In the genomic region with DNA sequence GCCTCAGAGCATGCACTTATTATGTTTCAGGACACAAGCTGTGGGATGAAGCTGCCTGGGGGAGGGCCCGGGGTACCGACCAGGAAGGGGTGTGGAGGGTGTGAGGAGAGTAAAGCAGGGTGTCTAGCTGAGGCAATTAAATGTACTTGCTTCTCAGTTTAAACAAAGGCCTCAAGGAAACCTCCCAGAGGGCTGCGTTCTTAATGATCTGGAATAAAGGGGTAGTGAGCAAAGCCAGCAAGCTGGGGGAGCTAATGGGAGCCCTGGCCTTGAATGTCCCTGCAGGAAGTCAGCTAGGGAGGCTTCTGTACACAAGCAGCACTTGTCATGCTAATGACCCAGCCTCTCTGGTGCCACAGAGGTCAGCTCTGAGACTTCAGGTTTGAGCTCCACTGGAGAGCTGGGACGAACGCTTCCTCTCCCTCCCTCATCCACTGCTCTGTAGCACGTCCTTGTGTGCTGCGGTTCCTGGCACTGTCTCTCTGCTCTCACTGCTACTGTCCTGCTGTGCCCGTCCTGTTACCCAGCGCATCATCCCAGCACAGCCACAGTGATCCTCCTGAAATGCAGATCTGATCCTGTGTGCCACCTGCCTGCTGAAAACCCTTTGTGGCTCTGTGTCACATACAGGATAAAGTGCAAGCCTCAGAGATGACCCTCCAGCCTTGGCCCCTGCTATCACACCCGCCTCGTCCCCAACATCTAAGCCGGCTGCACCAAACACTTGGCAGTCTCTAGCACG, we compare ENCODE assay signal across 9 cellular contexts.
DNase-seq lines count a peak whose midpoint lies in the region; ATAC-seq and TF ChIP-seq lines count a peak whose summit lies in the region.
"Had no signal": no experiment of that assay in that cellular context is flagged by ENCODE, and none has a peak within 500 bp of the region (broad histone marks: within the 10 kb centered on the region; RNA-seq: fewer than 3 reads in every experiment).

No MANE protein-coding gene starts in this region.

- H3K27ac Mint-ChIP-seq in GM23338 (no peak overlapping the region), neural crest cell (ENCODE audit: unreplicated experiment) (peak overlapping the region; percentile 25)
- H3K27ac Mint-ChIP-seq in stimulated activated naive B cell treated with anti-CD40 and anti-IgM and Interleukin-4, amounts not matched to agents 10 μg/mL and 1 μg/mL and 100 μg/mL, for 72 hours = no peak overlapping the region
- no peak overlapping the region for H3K27ac Mint-ChIP-seq in CD8-positive, alpha-beta memory T cell
- H3K27ac Mint-ChIP-seq: activated T-helper 17 cell treated with anti-CD3 and anti-CD28 coated beads, Interleukin-2, amount 50 U/mL, for 72 hours had no signal

- DNase-seq in GM23338 (ENCODE audit: low spot score) (peak; percentile 98), NCI-H510A (lab: John Stamatoyannopoulos, UW) (peak; percentile 81), left ventricle myocardium superior (peak; percentile 50), neural crest cell (ENCODE audit: low read depth, low spot score) (peak; percentile 46)
- no peak for DNase-seq in activated CD4-positive, CD25-positive, alpha-beta regulatory T cell treated with anti-CD3 and anti-CD28 coated beads, Interleukin-2, amount 50 U/mL, for 72 hours
- no peak for DNase-seq in stimulated activated naive B cell treated with anti-CD40 and anti-IgM and Interleukin-4, amounts not matched to agents 10 μg/mL and 1 μg/mL and 100 μg/mL, for 72 hours
- DNase-seq in CD8-positive, alpha-beta memory T cell = no peak

- peaks cover 57% of the 10 kb centered on the region for H3K27me3 ChIP-seq in GM23338 (ENCODE audit: insufficient read depth)
- no peaks in the 10 kb centered on the region for H3K27me3 ChIP-seq in CD8-positive, alpha-beta memory T cell (ENCODE audit: insufficient read depth, low read length, poor library complexity, severe bottlenecking)

- no peak overlapping the region for H2AFZ ChIP-seq in GM23338

- H3K4me3 ChIP-seq in GM23338 = peak overlapping the region; percentile 34
- no peak overlapping the region for H3K4me3 ChIP-seq in CD8-positive, alpha-beta memory T cell (ENCODE audit: low read length)

- H3K9me3 ChIP-seq in CD8-positive, alpha-beta memory T cell (ENCODE audit: low read length) = no peaks in the 10 kb centered on the region

- peaks cover 15% of the 10 kb centered on the region; the same call in 1 of the 2 replicates for H3F3A ChIP-seq in GM23338 (replicated peaks; ENCODE audit: low read depth)

- H3K4me3 Mint-ChIP-seq in GM23338 (peak overlapping the region; percentile 51), neural crest cell (peak overlapping the region; percentile 50)
- H3K4me3 Mint-ChIP-seq in stimulated activated naive B cell treated with anti-CD40 and anti-IgM and Interleukin-4, amounts not matched to agents 10 μg/mL and 1 μg/mL and 100 μg/mL, for 72 hours = no peak overlapping the region
- H3K4me3 Mint-ChIP-seq in CD8-positive, alpha-beta memory T cell = no peak overlapping the region
- H3K4me3 Mint-ChIP-seq: activated T-helper 17 cell treated with anti-CD3 and anti-CD28 coated beads, Interleukin-2, amount 50 U/mL, for 72 hours had no signal

- peaks cover 10% of the 10 kb centered on the region; the same call in 1 of the 2 replicates for H3K79me2 ChIP-seq in GM23338 (replicated peaks; ENCODE audit: insufficient read depth)

- 0 out of 2 replicates have a peak overlapping the region, but pooled peaks have one; percentile 35 for H3K27ac ChIP-seq in GM23338 (ENCODE audit: low read depth)
- no peak overlapping the region for H3K27ac ChIP-seq in CD8-positive, alpha-beta memory T cell (ENCODE audit: low read depth, low read length)

- peaks cover 61% of the 10 kb centered on the region for H4K20me1 ChIP-seq in GM23338 (replicated peaks; ENCODE audit: insufficient read depth)

- H3K9me2 ChIP-seq in GM23338 (ENCODE audit: insufficient read depth) = no peaks in the 10 kb centered on the region

- no peaks in the 10 kb centered on the region for H3K9me3 Mint-ChIP-seq in GM23338
- H3K9me3 Mint-ChIP-seq in neural crest cell = no peaks in the 10 kb centered on the region
- no peaks in the 10 kb centered on the region for H3K9me3 Mint-ChIP-seq in stimulated activated naive B cell treated with anti-CD40 and anti-IgM and Interleukin-4, amounts not matched to agents 10 μg/mL and 1 μg/mL and 100 μg/mL, for 72 hours
- H3K9me3 Mint-ChIP-seq in CD8-positive, alpha-beta memory T cell = no peaks in the 10 kb centered on the region
- H3K9me3 Mint-ChIP-seq: activated T-helper 17 cell treated with anti-CD3 and anti-CD28 coated beads, Interleukin-2, amount 50 U/mL, for 72 hours had no signal

- ATAC-seq in GM23338 (peak; percentile 94), left ventricle myocardium superior (peak; percentile 88), GM18873 (IDR thresholded peaks at IDR 0.05; ENCODE audit: low FRiP score, unreplicated experiment) (no peak)
- ATAC-seq in stimulated activated naive B cell treated with anti-CD40 and anti-IgM and Interleukin-4, amounts not matched to agents 10 μg/mL and 1 μg/mL and 100 μg/mL, for 72 hours (replicated peaks) = no peak
- ATAC-seq: activated T-helper 17 cell treated with anti-CD3 and anti-CD28 coated beads, Interleukin-2, amount 50 U/mL, for 72 hours had no signal

- peaks cover 34% of the 10 kb centered on the region for H3K4me1 ChIP-seq in GM23338 (ENCODE audit: insufficient read depth)
- H3K4me1 ChIP-seq in CD8-positive, alpha-beta memory T cell (ENCODE audit: insufficient read depth, low read length) = no peaks in the 10 kb centered on the region

- peak overlapping the region; percentile 67 for H3K4me2 ChIP-seq in GM23338

- H3K27me3 Mint-ChIP-seq in GM23338 (ENCODE audit: insufficient read depth, low read depth, poor library complexity) (peaks cover 35% of the 10 kb centered on the region), neural crest cell (ENCODE audit: low read depth) (peaks cover 31% of the 10 kb centered on the region)
- peaks cover 0 to 22% of the 10 kb centered on the region in 2 donors for H3K27me3 Mint-ChIP-seq in stimulated activated naive B cell treated with anti-CD40 and anti-IgM and Interleukin-4, amounts not matched to agents 10 μg/mL and 1 μg/mL and 100 μg/mL, for 72 hours
- peaks cover 0 to 14% of the 10 kb centered on the region in 2 donors for H3K27me3 Mint-ChIP-seq in CD8-positive, alpha-beta memory T cell

- intact Hi-C loops in left ventricle myocardium superior (cut with micrococcal nuclease) = no loop called here

- peaks cover 7% of the 10 kb centered on the region; the same call in 2 of the 3 replicates for H3K36me3 Mint-ChIP-seq in GM23338 (ENCODE audit: low read depth)
- H3K36me3 Mint-ChIP-seq in neural crest cell (ENCODE audit: low read depth) = no peaks in the 10 kb centered on the region
- no peaks in the 10 kb centered on the region for H3K36me3 Mint-ChIP-seq in stimulated activated naive B cell treated with anti-CD40 and anti-IgM and Interleukin-4, amounts not matched to agents 10 μg/mL and 1 μg/mL and 100 μg/mL, for 72 hours
- no peaks in the 10 kb centered on the region for H3K36me3 Mint-ChIP-seq in CD8-positive, alpha-beta memory T cell

- H3K4me1 Mint-ChIP-seq in GM23338 = peaks cover 70% of the 10 kb centered on the region
- peaks cover 49% of the 10 kb centered on the region for H3K4me1 Mint-ChIP-seq in neural crest cell
- H3K4me1 Mint-ChIP-seq in stimulated activated naive B cell treated with anti-CD40 and anti-IgM and Interleukin-4, amounts not matched to agents 10 μg/mL and 1 μg/mL and 100 μg/mL, for 72 hours = peaks cover 0 to 6% of the 10 kb centered on the region in 2 donors
- no peaks in the 10 kb centered on the region for H3K4me1 Mint-ChIP-seq in CD8-positive, alpha-beta memory T cell
- H3K4me1 Mint-ChIP-seq: activated T-helper 17 cell treated with anti-CD3 and anti-CD28 coated beads, Interleukin-2, amount 50 U/mL, for 72 hours had no signal

- TF ChIP-seq CTCF in GM23338 (conservative IDR thresholded peaks at IDR 0.05; ENCODE audit: low read depth in 2 of 2) (peak in 1 of 2 experiments; percentile 9; a peak in 1 of 4 replicates), neural crest cell (conservative IDR thresholded peaks at IDR 0.05) (no peak)

- no peaks in the 10 kb centered on the region for H3K36me3 ChIP-seq in GM23338 (ENCODE audit: insufficient read depth)
- H3K36me3 ChIP-seq in CD8-positive, alpha-beta memory T cell (ENCODE audit: insufficient read depth, low read length) = no peaks in the 10 kb centered on the region

- CTCF ChIA-PET in CD8-positive, alpha-beta memory T cell (lab: Charles Lee) = no interaction called here

- POLR2A ChIA-PET in CD8-positive, alpha-beta memory T cell (lab: Charles Lee) = no interaction called here

TF ChIP-seq in GM23338, 12 proteins besides CTCF, POLR2A, EP300 and RAD21 (continues in another document):
- TF ChIP-seq STAT1 (IDR thresholded peaks at IDR 0.05; ENCODE audit: unreplicated experiment) = no peak
- TF ChIP-seq, protein P1, sequence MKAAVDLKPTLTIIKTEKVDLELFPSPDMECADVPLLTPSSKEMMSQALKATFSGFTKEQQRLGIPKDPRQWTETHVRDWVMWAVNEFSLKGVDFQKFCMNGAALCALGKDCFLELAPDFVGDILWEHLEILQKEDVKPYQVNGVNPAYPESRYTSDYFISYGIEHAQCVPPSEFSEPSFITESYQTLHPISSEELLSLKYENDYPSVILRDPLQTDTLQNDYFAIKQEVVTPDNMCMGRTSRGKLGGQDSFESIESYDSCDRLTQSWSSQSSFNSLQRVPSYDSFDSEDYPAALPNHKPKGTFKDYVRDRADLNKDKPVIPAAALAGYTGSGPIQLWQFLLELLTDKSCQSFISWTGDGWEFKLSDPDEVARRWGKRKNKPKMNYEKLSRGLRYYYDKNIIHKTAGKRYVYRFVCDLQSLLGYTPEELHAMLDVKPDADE (IDR thresholded peaks at IDR 0.05) = peak; percentile 50; the same call in 1 of the 2 replicates
- no peak for TF ChIP-seq EZH2phosphoT487 (IDR thresholded peaks at IDR 0.05; ENCODE audit: unreplicated experiment)
- peak; percentile 65 for TF ChIP-seq CREB1 (CRISPR knock-in tag; IDR thresholded peaks at IDR 0.05; ENCODE audit: low read depth)
- TF ChIP-seq EZH2 (IDR thresholded peaks at IDR 0.05; ENCODE audit: low read depth, unreplicated experiment) = no peak
- TF ChIP-seq POLR2AphosphoS5 (IDR thresholded peaks at IDR 0.05; ENCODE audit: low read depth) = peak; percentile 65
- TF ChIP-seq ZNF114 (CRISPR knock-in tag; IDR thresholded peaks at IDR 0.05) = peak; percentile 87; the same call in 1 of the 2 replicates
- no peak for TF ChIP-seq ZNF331 (CRISPR knock-in tag; IDR thresholded peaks at IDR 0.05; ENCODE audit: low read depth)

Comparison
In these comparisons a context has a peak if more than half of its experiments do, and no peak if none do; other contexts are left out.
1. ATAC-seq: peak in GM23338 (single experiment) and left ventricle myocardium superior (single experiment); none in stimulated activated naive B cell treated with anti-CD40 and anti-IgM and Interleukin-4, amounts not matched to agents 10 μg/mL and 1 μg/mL and 100 μg/mL, for 72 hours (0 of 2) and GM18873 (single experiment).
2. DNase-seq: peak in GM23338 (single experiment), NCI-H510A (single experiment), left ventricle myocardium superior (single experiment) and neural crest cell (single experiment); none in activated CD4-positive, CD25-positive, alpha-beta regulatory T cell treated with anti-CD3 and anti-CD28 coated beads, Interleukin-2, amount 50 U/mL, for 72 hours (single experiment), stimulated activated naive B cell treated with anti-CD40 and anti-IgM and Interleukin-4, amounts not matched to agents 10 μg/mL and 1 μg/mL and 100 μg/mL, for 72 hours (single experiment) and CD8-positive, alpha-beta memory T cell (0 of 5).
3. H3K4me3 Mint-ChIP-seq: peak in GM23338 (single experiment) and neural crest cell (single experiment); none in stimulated activated naive B cell treated with anti-CD40 and anti-IgM and Interleukin-4, amounts not matched to agents 10 μg/mL and 1 μg/mL and 100 μg/mL, for 72 hours (0 of 2) and CD8-positive, alpha-beta memory T cell (0 of 7).